ENCODE assay signal across 1 cellular context in the genomic region with DNA sequence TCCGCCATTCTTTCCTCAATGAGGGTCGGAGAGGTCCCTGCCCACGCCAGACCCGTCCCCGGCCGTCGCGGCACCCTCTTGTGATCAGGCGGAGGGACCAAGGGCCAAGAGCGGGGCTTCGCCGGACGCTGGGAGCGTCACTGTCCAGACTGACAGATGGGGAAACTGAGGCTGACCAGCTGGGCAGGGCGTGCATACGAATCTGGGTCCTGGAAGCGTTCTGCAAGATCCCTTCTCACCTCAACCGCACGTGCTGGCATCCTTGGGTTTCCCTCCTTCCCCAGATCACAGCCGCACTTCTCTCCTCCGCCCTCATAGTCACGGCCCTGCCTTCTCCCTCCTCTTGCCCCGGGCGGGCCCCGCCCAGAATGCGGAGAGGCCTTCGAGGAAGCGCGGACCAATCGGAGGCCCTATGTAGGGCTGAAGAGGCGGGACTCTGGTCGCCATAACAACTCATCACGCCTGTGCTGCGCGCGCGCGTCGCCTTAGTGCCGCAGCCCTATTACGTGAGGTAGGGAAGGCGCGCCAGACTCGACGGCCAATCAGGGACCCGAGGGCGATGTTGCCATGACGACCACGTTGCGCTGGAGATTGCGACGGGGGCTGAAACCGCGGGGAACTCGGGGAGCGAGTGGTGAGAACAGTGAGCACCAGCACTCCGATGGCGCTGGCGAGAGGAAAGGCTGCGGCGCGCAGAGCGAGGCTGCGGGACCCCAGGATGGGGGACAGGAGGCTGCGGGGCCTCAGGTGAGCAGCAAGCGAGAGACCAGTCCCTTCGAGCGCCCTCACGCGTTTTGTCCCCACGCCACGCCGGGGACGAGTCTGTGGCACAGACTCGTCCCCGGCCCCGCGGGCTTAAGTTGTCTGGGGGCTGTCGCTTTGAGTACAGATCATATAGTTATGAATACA.
TF ChIP-seq lines count a peak whose summit lies in the region.

No MANE protein-coding gene starts in this region.

TF ChIP-seq in K562, 482 proteins besides CTCF, POLR2A, EP300 and RAD21 (continued from another document and continues in another):
- TF ChIP-seq AFF1 (IDR thresholded peaks at IDR 0.05; ENCODE audit: low read depth in 1 of 2, partially characterized antibody in 2 of 2), result no peak
- TF ChIP-seq HDAC2 (IDR thresholded peaks at IDR 0.05), result peak; percentile 53; the same call in 1 of the 2 replicates
- peak; percentile 75 for TF ChIP-seq HCFC1 (IDR thresholded peaks at IDR 0.05; ENCODE audit: low read depth, low read length)
- TF ChIP-seq, protein P1, sequence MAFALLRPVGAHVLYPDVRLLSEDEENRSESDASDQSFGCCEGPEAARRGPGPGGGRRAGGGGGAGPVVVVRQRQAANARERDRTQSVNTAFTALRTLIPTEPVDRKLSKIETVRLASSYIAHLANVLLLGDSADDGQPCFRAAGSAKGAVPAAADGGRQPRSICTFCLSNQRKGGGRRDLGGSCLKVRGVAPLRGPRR (CRISPR knock-in tag; IDR thresholded peaks at IDR 0.05), result 0 out of 2 replicates have a peak, but pooled peaks have one; percentile 27
- TF ChIP-seq CREB5 (CRISPR knock-in tag; IDR thresholded peaks at IDR 0.05), result no peak
- no peak for TF ChIP-seq ARID2 (IDR thresholded peaks at IDR 0.05)
- TF ChIP-seq SP1 (CRISPR knock-in tag; IDR thresholded peaks at IDR 0.05), result peak; percentile 94
- no peak for TF ChIP-seq BRF1 (IDR thresholded peaks at IDR 0.05; ENCODE audit: borderline replicate concordance, extremely low read depth, insufficient read length)
- TF ChIP-seq PPARD (CRISPR knock-in tag; IDR thresholded peaks at IDR 0.05), result no peak
- TF ChIP-seq ZNF77 (CRISPR knock-in tag; IDR thresholded peaks at IDR 0.05), result no peak
- no peak for TF ChIP-seq SMARCC2 (IDR thresholded peaks at IDR 0.05; ENCODE audit: low read depth)
- TF ChIP-seq MEIS2 (IDR thresholded peaks at IDR 0.05; ENCODE audit: partially characterized antibody), result peak; percentile 61
- no peak for TF ChIP-seq THRAP3 (IDR thresholded peaks at IDR 0.05; ENCODE audit: borderline replicate concordance)
- no peak for TF ChIP-seq ILF3 (IDR thresholded peaks at IDR 0.05; ENCODE audit: borderline replicate concordance)
- TF ChIP-seq HDAC6 (IDR thresholded peaks at IDR 0.05; ENCODE audit: low read depth, low read length), result no peak
- TF ChIP-seq C11orf30 (IDR thresholded peaks at IDR 0.05; ENCODE audit: low read depth), result peak; percentile 83
- TF ChIP-seq SREBF1 (IDR thresholded peaks at IDR 0.05; ENCODE audit: borderline replicate concordance, low read depth, low read length), result peak; percentile 85; the same call in 1 of the 2 replicates
- TF ChIP-seq, protein P2, sequence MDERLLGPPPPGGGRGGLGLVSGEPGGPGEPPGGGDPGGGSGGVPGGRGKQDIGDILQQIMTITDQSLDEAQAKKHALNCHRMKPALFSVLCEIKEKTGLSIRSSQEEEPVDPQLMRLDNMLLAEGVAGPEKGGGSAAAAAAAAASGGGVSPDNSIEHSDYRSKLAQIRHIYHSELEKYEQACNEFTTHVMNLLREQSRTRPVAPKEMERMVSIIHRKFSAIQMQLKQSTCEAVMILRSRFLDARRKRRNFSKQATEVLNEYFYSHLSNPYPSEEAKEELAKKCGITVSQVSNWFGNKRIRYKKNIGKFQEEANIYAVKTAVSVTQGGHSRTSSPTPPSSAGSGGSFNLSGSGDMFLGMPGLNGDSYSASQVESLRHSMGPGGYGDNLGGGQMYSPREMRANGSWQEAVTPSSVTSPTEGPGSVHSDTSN (CRISPR knock-in tag; IDR thresholded peaks at IDR 0.05; ENCODE audit: low read depth), result no peak
- TF ChIP-seq, protein P2 (tag; conservative IDR thresholded peaks at IDR 0.05; ENCODE audit: low read depth), result no peak
- no peak for TF ChIP-seq TAF9B (IDR thresholded peaks at IDR 0.05; ENCODE audit: partially characterized antibody)
- TF ChIP-seq, protein P3, sequence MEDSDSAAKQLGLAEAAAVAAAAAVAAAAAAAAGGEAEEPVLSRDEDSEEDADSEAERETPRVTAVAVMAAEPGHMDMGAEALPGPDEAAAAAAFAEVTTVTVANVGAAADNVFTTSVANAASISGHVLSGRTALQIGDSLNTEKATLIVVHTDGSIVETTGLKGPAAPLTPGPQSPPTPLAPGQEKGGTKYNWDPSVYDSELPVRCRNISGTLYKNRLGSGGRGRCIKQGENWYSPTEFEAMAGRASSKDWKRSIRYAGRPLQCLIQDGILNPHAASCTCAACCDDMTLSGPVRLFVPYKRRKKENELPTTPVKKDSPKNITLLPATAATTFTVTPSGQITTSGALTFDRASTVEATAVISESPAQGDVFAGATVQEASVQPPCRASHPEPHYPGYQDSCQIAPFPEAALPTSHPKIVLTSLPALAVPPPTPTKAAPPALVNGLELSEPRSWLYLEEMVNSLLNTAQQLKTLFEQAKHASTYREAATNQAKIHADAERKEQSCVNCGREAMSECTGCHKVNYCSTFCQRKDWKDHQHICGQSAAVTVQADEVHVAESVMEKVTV (CRISPR knock-in tag; IDR thresholded peaks at IDR 0.05), result no peak
- no peak for TF ChIP-seq HMBOX1 (IDR thresholded peaks at IDR 0.05)
- 0 out of 2 replicates have a peak, but pooled peaks have one; percentile 34 for TF ChIP-seq JUNB (CRISPR knock-in tag; conservative IDR thresholded peaks at IDR 0.05)
- no peak for TF ChIP-seq SAP30 (IDR thresholded peaks at IDR 0.05; ENCODE audit: borderline replicate concordance, insufficient read depth, low read depth, low read length, poor library complexity, severe bottlenecking)
- TF ChIP-seq NR0B1 (IDR thresholded peaks at IDR 0.05; ENCODE audit: partially characterized antibody), result no peak
- TF ChIP-seq JUN (IDR thresholded peaks at IDR 0.05; ENCODE audit: borderline replicate concordance, low read depth, low read length), result 0 out of 2 replicates have a peak, but pooled peaks have one; percentile 21
- no peak for TF ChIP-seq JUN (CRISPR knock-in tag; IDR thresholded peaks at IDR 0.05; ENCODE audit: borderline replicate concordance)
- peak in 1 of 2 experiments; percentile 52; a peak in 1 of 3 replicates for TF ChIP-seq CBX3 (IDR thresholded peaks at IDR 0.05; ENCODE audit: borderline replicate concordance in 1 of 2, low read length in 2 of 2)
- TF ChIP-seq PRPF4 (IDR thresholded peaks at IDR 0.05; ENCODE audit: insufficient read depth, low read depth, low read length, poor library complexity, severe bottlenecking), result peak; percentile 17
- no peak for TF ChIP-seq ZNF780A (CRISPR knock-in tag; IDR thresholded peaks at IDR 0.05)
- TF ChIP-seq ZHX1 (conservative IDR thresholded peaks at IDR 0.05; ENCODE audit: low read length), result no peak
- no peak for TF ChIP-seq MCM2 (IDR thresholded peaks at IDR 0.05; ENCODE audit: low read depth)
- TF ChIP-seq, protein P4, sequence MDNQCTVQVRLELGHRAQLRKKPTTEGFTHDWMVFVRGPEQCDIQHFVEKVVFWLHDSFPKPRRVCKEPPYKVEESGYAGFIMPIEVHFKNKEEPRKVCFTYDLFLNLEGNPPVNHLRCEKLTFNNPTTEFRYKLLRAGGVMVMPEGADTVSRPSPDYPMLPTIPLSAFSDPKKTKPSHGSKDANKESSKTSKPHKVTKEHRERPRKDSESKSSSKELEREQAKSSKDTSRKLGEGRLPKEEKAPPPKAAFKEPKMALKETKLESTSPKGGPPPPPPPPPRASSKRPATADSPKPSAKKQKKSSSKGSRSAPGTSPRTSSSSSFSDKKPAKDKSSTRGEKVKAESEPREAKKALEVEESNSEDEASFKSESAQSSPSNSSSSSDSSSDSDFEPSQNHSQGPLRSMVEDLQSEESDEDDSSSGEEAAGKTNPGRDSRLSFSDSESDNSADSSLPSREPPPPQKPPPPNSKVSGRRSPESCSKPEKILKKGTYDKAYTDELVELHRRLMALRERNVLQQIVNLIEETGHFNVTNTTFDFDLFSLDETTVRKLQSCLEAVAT (IDR thresholded peaks at IDR 0.05), result no peak
- TF ChIP-seq, protein P5, sequence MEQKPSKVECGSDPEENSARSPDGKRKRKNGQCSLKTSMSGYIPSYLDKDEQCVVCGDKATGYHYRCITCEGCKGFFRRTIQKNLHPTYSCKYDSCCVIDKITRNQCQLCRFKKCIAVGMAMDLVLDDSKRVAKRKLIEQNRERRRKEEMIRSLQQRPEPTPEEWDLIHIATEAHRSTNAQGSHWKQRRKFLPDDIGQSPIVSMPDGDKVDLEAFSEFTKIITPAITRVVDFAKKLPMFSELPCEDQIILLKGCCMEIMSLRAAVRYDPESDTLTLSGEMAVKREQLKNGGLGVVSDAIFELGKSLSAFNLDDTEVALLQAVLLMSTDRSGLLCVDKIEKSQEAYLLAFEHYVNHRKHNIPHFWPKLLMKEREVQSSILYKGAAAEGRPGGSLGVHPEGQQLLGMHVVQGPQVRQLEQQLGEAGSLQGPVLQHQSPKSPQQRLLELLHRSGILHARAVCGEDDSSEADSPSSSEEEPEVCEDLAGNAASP (IDR thresholded peaks at IDR 0.05), result no peak
